24 cellular contexts compared by ENCODE assay signal in genomic region chr12:21971344-21971743, GRCh38. TPM values are rescaled to one million over a fixed set of nuclear protein-coding genes. Genes with fewer than 3 reads are reported as not detected.
DNase-seq lines count a peak whose midpoint lies in the region; ATAC-seq and TF ChIP-seq lines count a peak whose summit lies in the region.
"Had no signal": no experiment of that assay in that cellular context is flagged by ENCODE, and none has a peak within 500 bp of the region (broad histone marks: within the 10 kb centered on the region; RNA-seq: fewer than 3 reads in every experiment).

No MANE protein-coding gene starts in this region.

- no peaks in the 10 kb centered on the region for H3K79me2 ChIP-seq in H9 (ENCODE audit: insufficient read depth, low read length)

- no peak for TF ChIP-seq EP300 in ovary (IDR thresholded peaks at IDR 0.05)

- H3T11ph ChIP-seq in H9 (ENCODE audit: low read length), result no peak overlapping the region

- H3K9me3 Mint-ChIP-seq in H9, result no peaks in the 10 kb centered on the region
- H3K9me3 Mint-ChIP-seq in WTC11, result peaks cover 4% of the 10 kb centered on the region

- H3K27ac Mint-ChIP-seq in H9, result no peak overlapping the region; a peak in 1 of 7 replicates
- H3K27ac Mint-ChIP-seq in WTC11, result no peak overlapping the region
- H3K27ac Mint-ChIP-seq: CD14-positive monocyte, IgD-negative memory B cell had no signal

- H3K14ac ChIP-seq in H9 (ENCODE audit: insufficient read depth, low read length) (no peak overlapping the region), neuronal stem cell (ENCODE audit: low read length) (no peak overlapping the region)

- peak; percentile 100 for ATAC-seq in WTC11

- no peak overlapping the region for H3K27ac ChIP-seq in H9 (ENCODE audit: insufficient read length, low read depth, low read length)
- no peak overlapping the region for H3K27ac ChIP-seq in neuronal stem cell (replicated peaks; ENCODE audit: low read length)
- no peak overlapping the region for H3K27ac ChIP-seq in ovary
- H3K27ac ChIP-seq: HL-60, SK-N-MC had no signal

- CTCF ChIA-PET in WTC11 (lab: Charles Lee), result interaction anchor here (1.0 kb wide), 1 partner anchor 10 kb away, joined by 3 read pairs; no protein-coding TSS in a partner anchor

- H2BK12ac ChIP-seq in H9 (ENCODE audit: insufficient read length, low read depth, low read length) (no peak overlapping the region), neuronal stem cell (ENCODE audit: low read length) (no peak overlapping the region)

- no peak overlapping the region for H3K4me2 ChIP-seq in H9 (ENCODE audit: insufficient read depth, insufficient read length, low read length)
- H3K4me2 ChIP-seq in neuronal stem cell (ENCODE audit: insufficient read depth, low read length, poor library complexity, severe bottlenecking), result no peak overlapping the region

- H3K4me1 Mint-ChIP-seq in H9 (peaks cover 8 to 9% of the 10 kb centered on the region in 2 experiments), WTC11 (peaks cover 9% of the 10 kb centered on the region)
- H3K4me1 Mint-ChIP-seq: CD14-positive monocyte, IgD-negative memory B cell had no signal

- intact Hi-C loops in ovary (cut with DNase I), result no loop called here

- TF ChIP-seq CTCF in H9 (conservative IDR thresholded peaks at IDR 0.05) (no peak), WTC11 (IDR thresholded peaks at IDR 0.05) (no peak), ovary (IDR thresholded peaks at IDR 0.05) (no peak)

- no peaks in the 10 kb centered on the region for H3K36me3 ChIP-seq in neuronal stem cell (replicated peaks in 1 of 2; ENCODE audit: control insufficient read depth in 2 of 2, insufficient read depth in 2 of 2, low read length in 2 of 2)
- H3K36me3 ChIP-seq in ovary, result no peaks in the 10 kb centered on the region
- H3K36me3 ChIP-seq: HAP-1, MG63 had no signal

- H3K27me3 Mint-ChIP-seq in H9 (ENCODE audit: low read depth) (peaks cover 3% of the 10 kb centered on the region), WTC11 (ENCODE audit: low read depth) (no peaks in the 10 kb centered on the region)
- H3K27me3 Mint-ChIP-seq: IgD-negative memory B cell had no signal

- H2BK5ac ChIP-seq in H9 (ENCODE audit: insufficient read length, low read length), result no peak overlapping the region
- H2BK5ac ChIP-seq in neuronal stem cell (ENCODE audit: low read length), result no peak overlapping the region

- no peak overlapping the region for H2AFZ ChIP-seq in H9 (ENCODE audit: low read length)
- peak overlapping the region; percentile 74 for H2AFZ ChIP-seq in neuronal stem cell (ENCODE audit: low read length)

- no peak overlapping the region for H2AK5ac ChIP-seq in H9 (ENCODE audit: insufficient read length, low read length)
- H2AK5ac ChIP-seq in neuronal stem cell (ENCODE audit: low read depth, low read length), result no peak overlapping the region

- no CpG with 5 or more reads among the region's 1 CpG for whole genome bisulfite sequencing in H9 (ENCODE audit: extremely low coverage, insufficient read length, low lambda C conversion rate)
- no CpG with 5 or more reads among the region's 1 CpG for WGBS in neuronal stem cell (ENCODE audit: extremely low coverage in 2 of 2, insufficient read length in 2 of 2, insufficient replicate concordance in 1 of 2), 2 donors
- 42 to 64% (median 43%) methylated on average over 1 of the region's 1 CpG for WGBS in ovary, 3 donors

- no peak overlapping the region for H2BK20ac ChIP-seq in H9 (ENCODE audit: low read depth, low read length, poor library complexity, severe bottlenecking)

- DNase-seq in H9 (peak; percentile 68), WTC11 (ENCODE audit: low spot score) (no peak), iPS-NIHi11 (ENCODE audit: low spot score) (peak; percentile 79), neuronal stem cell (ENCODE audit: low spot score) (no peak), SW 1271 (lab: John Stamatoyannopoulos, UW) (no peak), AG20443 (ENCODE audit: low spot score) (no peak), ovary (no peak)
- DNase-seq: ACHN, AML-193, DMS79 treated with DMSO at 0.1 percent for 48 hours, GDM1, Kasumi-1, MG63, NCI-H1092, NCI-H1436 treated with DMSO at 0.1 percent for 48 hours, NCI-H2029 treated with DMSO at 0.1 percent for 48 hours, NCI-H510A, NCI-H748 treated with DMSO at 0.1 percent for 48 hours, SHP77 had no signal

- no peak overlapping the region for H2BK15ac ChIP-seq in H9 (ENCODE audit: low read depth, low read length)
- no peak overlapping the region for H2BK15ac ChIP-seq in neuronal stem cell (ENCODE audit: low read length)

- no peaks in the 10 kb centered on the region for H3K79me1 ChIP-seq in H9 (ENCODE audit: insufficient read depth, low read depth, low read length, poor library complexity, severe bottlenecking)
- H3K79me1 ChIP-seq in neuronal stem cell (ENCODE audit: low read depth, low read length), result no peaks in the 10 kb centered on the region

- no peak overlapping the region for H3K56ac ChIP-seq in H9 (ENCODE audit: insufficient read length, low read depth, low read length)

- H3K23me2 ChIP-seq in H9 (ENCODE audit: insufficient read length, low read depth, low read length, poor library complexity, severe bottlenecking), result no peaks in the 10 kb centered on the region

- H4K5ac ChIP-seq in H9 (ENCODE audit: insufficient read length, low read depth, low read length), result no peak overlapping the region

- H3K4ac ChIP-seq in H9 (ENCODE audit: low read depth, low read length) (no peak overlapping the region), neuronal stem cell (ENCODE audit: low read length) (no peak overlapping the region)

- H3K36me3 Mint-ChIP-seq in H9 (ENCODE audit: insufficient read depth in 1 of 3, low read depth in 3 of 3) (no peaks in the 10 kb centered on the region), WTC11 (no peaks in the 10 kb centered on the region)
- H3K36me3 Mint-ChIP-seq: CD14-positive monocyte, IgD-negative memory B cell had no signal

- H3K9me3 ChIP-seq in H9 (ENCODE audit: control insufficient read depth, low read depth, low read length), result no peaks in the 10 kb centered on the region
- H3K9me3 ChIP-seq in neuronal stem cell (replicated peaks in 1 of 2; ENCODE audit: control insufficient read depth in 2 of 2, insufficient read depth in 1 of 2, low read depth in 1 of 2, low read length in 2 of 2), result no peaks in the 10 kb centered on the region
- H3K9me3 ChIP-seq in ovary, result no peaks in the 10 kb centered on the region
- H3K9me3 ChIP-seq: HAP-1, MG63 had no signal

- H3K9ac ChIP-seq in H9 (ENCODE audit: extremely low read depth, insufficient read length, low read length) (no peak overlapping the region), neuronal stem cell (ENCODE audit: low read depth, low read length, poor library complexity) (no peak overlapping the region)

- H3K18ac ChIP-seq in H9 (ENCODE audit: insufficient read length, low read depth, low read length) (no peak overlapping the region), neuronal stem cell (ENCODE audit: low read length) (no peak overlapping the region)

- POLR2A ChIA-PET in WTC11 (lab: Charles Lee), result no interaction called here

- no peak overlapping the region for H3K23ac ChIP-seq in H9 (ENCODE audit: insufficient read length, low read depth, low read length)
- H3K23ac ChIP-seq in neuronal stem cell (ENCODE audit: low read depth, low read length, poor library complexity), result no peak overlapping the region

- H3K4me3 Mint-ChIP-seq in H9 (no peak overlapping the region), WTC11 (no peak overlapping the region)
- H3K4me3 Mint-ChIP-seq: CD14-positive monocyte, IgD-negative memory B cell had no signal

- no peak overlapping the region for H4K91ac ChIP-seq in H9 (ENCODE audit: insufficient read length, low read depth, low read length)
- no peak overlapping the region for H4K91ac ChIP-seq in neuronal stem cell (ENCODE audit: low read depth, low read length, poor library complexity)

- H4K8ac ChIP-seq in H9 (replicated peaks; ENCODE audit: insufficient read length, low read depth, low read length) (no peak overlapping the region), neuronal stem cell (ENCODE audit: low read depth, low read length) (no peak overlapping the region)

- H2BK120ac ChIP-seq in H9 (ENCODE audit: low read depth, low read length, poor library complexity, severe bottlenecking) (no peak overlapping the region), neuronal stem cell (ENCODE audit: low read depth, low read length) (no peak overlapping the region)

- H3K27me3 ChIP-seq in H9 (ENCODE audit: insufficient read depth, low read length), result no peaks in the 10 kb centered on the region
- H3K27me3 ChIP-seq in neuronal stem cell (ENCODE audit: control insufficient read depth in 3 of 3, insufficient read depth in 3 of 3, low read depth in 1 of 3, low read length in 3 of 3), result no peaks in the 10 kb centered on the region
- no peaks in the 10 kb centered on the region for H3K27me3 ChIP-seq in ovary
- H3K27me3 ChIP-seq: MG63 had no signal

- H3K4me3 ChIP-seq in neuronal stem cell (ENCODE audit: low read length in 2 of 2) (no peak overlapping the region), ovary (no peak overlapping the region)
- H3K4me3 ChIP-seq: HAP-1, MG63, SK-N-MC had no signal

- no peak for TF ChIP-seq POLR2A in ovary (IDR thresholded peaks at IDR 0.05)

- no peaks in the 10 kb centered on the region for H4K20me1 ChIP-seq in H9 (ENCODE audit: control insufficient read depth, insufficient read depth, insufficient read length)

- H3K4me1 ChIP-seq in H9 (ENCODE audit: insufficient read depth, low read length) (peaks cover 4% of the 10 kb centered on the region; the same call in 1 of the 2 replicates), neuronal stem cell (ENCODE audit: control insufficient read depth in 2 of 2, insufficient read depth in 1 of 2, low read depth in 1 of 2, low read length in 2 of 2) (peaks cover 0 to 6% of the 10 kb centered on the region in 2 donors), ovary (ENCODE audit: insufficient read depth) (peaks cover 4% of the 10 kb centered on the region)
- H3K4me1 ChIP-seq: HAP-1 had no signal

RNA-seq across cellular contexts. Expression of gene ABCC9, which starts 30.1 kb away (rescaled TPM):
- not detected in 2 replicates for total RNA-seq in H9 (2021)
- total RNA-seq in WTC11 (2021), result 0.02 to 0.09 TPM (median 0.04 TPM) in 3 replicates
- 0.04 TPM for polyA plus RNA-seq in neuronal stem cell (2013, experiment 1 of 2)
- polyA plus RNA-seq in neuronal stem cell (2013, experiment 2 of 2), result 0.04 TPM
- total RNA-seq in ovary, result 10 to 100 TPM; 15.6 to 54.8 (median 21.3) TPM
- 10 to 100 TPM in 1 of 2 donors, 1 to 10 TPM in 1; 4.9 to 13.9 TPM for polyA plus RNA-seq in ovary
- polyA plus RNA-seq: CD14-positive monocyte, IgD-negative memory B cell had no signal

Comparison
In these comparisons a context has a peak if more than half of its experiments do, and no peak if none do; other contexts are left out.
1. DNase-seq: peak in H9 (single experiment) and iPS-NIHi11 (single experiment); none in WTC11 (single experiment), neuronal stem cell (single experiment), SW 1271 (0 of 2), AG20443 (single experiment) and ovary (0 of 5).
2. RNA of gene ABCC9, which starts 30.1 kb away (total RNA-seq): 15.6 to 54.8 TPM in ovary; 0.02 to 0.09 TPM in WTC11 and not detected in H9; every median in the first group is over 10 times any median in the second.